ENCODE assay signal across 8 cellular contexts in genomic region chr20:23995905-23996666, GRCh38. TPM values are rescaled to one million over a fixed set of nuclear protein-coding genes. Genes with fewer than 3 reads are reported as not detected.
DNase-seq lines count a peak whose midpoint lies in the region; ATAC-seq and TF ChIP-seq lines count a peak whose summit lies in the region.

No MANE protein-coding gene starts in this region.

- H3K4me3 ChIP-seq in dorsolateral prefrontal cortex: no peak overlapping the region

- peak; percentile 39 for DNase-seq in GM10248 (ENCODE audit: extremely low spot score)
- peak; percentile 33 for DNase-seq in NCI-H1105 treated with DMSO at 0.1 percent for 48 hours (lab: John Stamatoyannopoulos, UW)
- DNase-seq in activated CD4-positive, alpha-beta T cell treated with anti-CD3 and anti-CD28 coated beads for 48 hours: peak; percentile 75
- peak in 8 of 10 donors; percentile 40 to 65 (median 54) for DNase-seq in dorsolateral prefrontal cortex
- DNase-seq in mucosa of gallbladder (ENCODE audit: low spot score): peak; percentile 54
- DNase-seq in stimulated activated CD8-positive, alpha-beta memory T cell treated with anti-CD3 and anti-CD28 coated beads, Interleukin-7, amount 100 ng/mL, for 24 hours (ENCODE audit: low read depth): peak; percentile 37

- H3K27me3 ChIP-seq in dorsolateral prefrontal cortex: peaks cover 0 to 9% (median 0%) of the 10 kb centered on the region in 45 donors

- intact Hi-C loops in dorsolateral prefrontal cortex (cut with DNase I): loop anchor here in 1 of 2 donors (5.0 kb wide), 1 partner anchor 59 kb away; no protein-coding TSS in a partner anchor

- ATAC-seq in GM21717 (IDR thresholded peaks at IDR 0.05; ENCODE audit: unreplicated experiment): no peak
- no peak for ATAC-seq in HG02763 (IDR thresholded peaks at IDR 0.05; ENCODE audit: unreplicated experiment)

- CTCF ChIA-PET in GM10248 (lab: Yijun Ruan, JAX): interaction anchor here (0.6 to 2.5 kb wide), 11 partner anchors 11 to 554 kb away, joined by 3 to 12 read pairs (median 4); no protein-coding TSS in a partner anchor

- POLR2A ChIA-PET in GM10248 (lab: Yijun Ruan, JAX): no interaction called here

- no peak overlapping the region for H3K27ac ChIP-seq in dorsolateral prefrontal cortex

- TF ChIP-seq CTCF in GM10248 (IDR thresholded peaks at IDR 0.05; ENCODE audit: control extremely low read depth, extremely low read depth, low read depth, missing control alignments) (peak; percentile 71), dorsolateral prefrontal cortex (IDR thresholded peaks at IDR 0.05 in 54 of 56, conservative IDR thresholded peaks at IDR 0.05 in 2 of 56; ENCODE audit: low read depth in 1 of 56, partially characterized antibody in 56 of 56) (peak; percentile 52 to 93 (median 82))

RNA-seq across cellular contexts. Expression of gene GGTLC1, which starts 7.5 kb away (rescaled TPM):
- total RNA-seq in dorsolateral prefrontal cortex (not detected), mucosa of gallbladder (0.40 TPM)
